Comparison of ENCODE assay signal across 12 cellular contexts in genomic region chr4:3452376-3452775, GRCh38. TPM values are rescaled to one million over a fixed set of nuclear protein-coding genes. Genes with fewer than 3 reads are reported as not detected.
A peak's percentile ranks its signal among the peaks of the same experiment; 100 is the strongest.
DNase-seq lines count a peak whose midpoint lies in the region; ATAC-seq, FAIRE-seq and TF ChIP-seq lines count a peak whose summit lies in the region.
"Had no signal": no experiment of that assay in that cellular context is flagged by ENCODE, and none has a peak within 500 bp of the region (broad histone marks: within the 10 kb centered on the region; RNA-seq: fewer than 3 reads in every experiment).

No MANE protein-coding gene starts in this region.

- peak; percentile 85 for FAIRE-seq in HepG2 (lab: Jason Lieb, UNC)

- H3K27me3 ChIP-seq in HepG2 (ENCODE audit: control insufficient read depth in 1 of 2, insufficient read depth in 2 of 2, low read length in 2 of 2): peaks cover 0 to 2% of the 10 kb centered on the region in 2 experiments; a peak in 1 of 5 replicates

- CTCF ChIA-PET in HepG2 (lab: Yijun Ruan, JAX; ENCODE audit: low intra/inter-chr PET ratio, low total read pairs): interaction anchor here (1.1 to 1.6 kb wide), 3 partner anchors 9 to 106 kb away, joined by 3 to 9 read pairs (median 3); no protein-coding TSS in a partner anchor

- ATAC-seq in HepG2: peak; percentile 94
- no peak for ATAC-seq in HG02973 (IDR thresholded peaks at IDR 0.05; ENCODE audit: unreplicated experiment)
- no peak for ATAC-seq in HG03565 (IDR thresholded peaks at IDR 0.05; ENCODE audit: unreplicated experiment)
- ATAC-seq: activated CD4-positive, CD25-positive, alpha-beta regulatory T cell treated with anti-CD3 and anti-CD28 coated beads, Interleukin-2, amount 50 U/mL, for 24 hours; stimulated activated naive B cell treated with anti-CD40 and anti-IgM and Interleukin-4, amounts not matched to agents 10 μg/mL and 1 μg/mL and 100 μg/mL, for 72 hours had no signal

- H3K79me2 ChIP-seq in HepG2 (ENCODE audit: insufficient read depth, low read length): no peaks in the 10 kb centered on the region

- POLR2A ChIA-PET in HepG2 (lab: Yijun Ruan, JAX): interaction anchor here (0.6 to 1.8 kb wide), 4 partner anchors 10 to 491 kb away, joined by 3 to 6 read pairs (median 3); partner anchors contain the start of gene HGFAC

- peak overlapping the region; percentile 35 for H3K9ac ChIP-seq in HepG2 (ENCODE audit: insufficient read depth, low read depth, low read length)

- intact Hi-C loops in HepG2 (cut with micrococcal nuclease; ENCODE audit: unreplicated experiment): loop anchor here (1.0 kb wide), 1 partner anchor 346 kb away; no protein-coding TSS in a partner anchor

- no peak for TF ChIP-seq POLR2A in HepG2 (IDR thresholded peaks at IDR 0.05; ENCODE audit: insufficient read depth in 1 of 2, low read depth in 2 of 2, low read length in 2 of 2)

- no peaks in the 10 kb centered on the region for H4K20me1 ChIP-seq in HepG2 (ENCODE audit: insufficient read depth, low read length)

- H2AFZ ChIP-seq in HepG2 (ENCODE audit: low read length): peak overlapping the region; percentile 82

- in situ Hi-C loops in astrocyte of the spinal cord (cut with HindIII; ENCODE audit: low sequenced_read_pairs): no loop called here
- in situ Hi-C loops in HepG2 (cut with HindIII; ENCODE audit: extremely low pct_ligation_motif_present, low pct_unique_long_range_greater_than_20kb): no loop called here

- H3K9me3 ChIP-seq in HepG2 (ENCODE audit: low read length): no peaks in the 10 kb centered on the region

- H3K4me1 ChIP-seq in HepG2 (ENCODE audit: insufficient read depth, low read length): peaks cover 27% of the 10 kb centered on the region

- H3K4me2 ChIP-seq in HepG2 (ENCODE audit: low read depth, low read length): peak overlapping the region; percentile 75

- peak; percentile 59 for TF ChIP-seq RAD21 in HepG2 (CRISPR knock-in tag; IDR thresholded peaks at IDR 0.05)

- no peaks in the 10 kb centered on the region for H3K36me3 ChIP-seq in HepG2 (replicated peaks in 1 of 2; ENCODE audit: control insufficient read depth in 1 of 2, insufficient read depth in 2 of 2, low read length in 2 of 2)

- peak; percentile 26 for DNase-seq in COLO668 (lab: John Stamatoyannopoulos, UW; ENCODE audit: unreplicated experiment)
- peak; percentile 52 for DNase-seq in HT-29 (ENCODE audit: low spot score)
- no peak for DNase-seq in astrocyte of the spinal cord (ENCODE audit: low read depth, low spot score)
- peak; percentile 74 for DNase-seq in HepG2 (ENCODE audit: low spot score)
- no peak for DNase-seq in NCI-H1105 (lab: John Stamatoyannopoulos, UW)
- no peak for DNase-seq in DMS114 treated with DMSO at 0.1 percent for 48 hours (lab: John Stamatoyannopoulos, UW; ENCODE audit: unreplicated experiment)
- DNase-seq: activated naive CD4-positive, alpha-beta T cell treated with anti-CD3 and anti-CD28 coated beads, Interleukin-2, amount 10 ng/mL, durations not matched to agents 7 days and 5 days; stimulated activated naive B cell treated with anti-CD40 and anti-IgM and Interleukin-4, amounts not matched to agents 10 μg/mL and 1 μg/mL and 100 μg/mL, for 72 hours had no signal

- H3K4me3 ChIP-seq in astrocyte of the spinal cord (ENCODE audit: low read depth, low read length): no peak overlapping the region
- H3K4me3 ChIP-seq in HepG2 (replicated peaks in 1 of 3; ENCODE audit: insufficient read depth in 1 of 3, low read depth in 2 of 3, low read length in 3 of 3): peak overlapping the region; percentile 7 to 34 (median 30); a peak in 3 of 6 replicates

- BruUV-seq in HepG2 (replicated peaks; lab: Mats Ljungman, UMichigan): no TSS peak

- no peak overlapping the region for H3K27ac ChIP-seq in HepG2 (ENCODE audit: extremely low read length, insufficient read depth, low read length)

- TF ChIP-seq EP300 in HepG2 (IDR thresholded peaks at IDR 0.05; ENCODE audit: low read depth in 2 of 2, low read length in 2 of 2) (no peak), HepG2 (CRISPR knock-in tag; IDR thresholded peaks at IDR 0.05; ENCODE audit: borderline replicate concordance) (no peak)

- TF ChIP-seq CTCF in astrocyte of the spinal cord (IDR thresholded peaks at IDR 0.05; ENCODE audit: low read depth, low read length) (peak; percentile 41), HepG2 (CRISPR knock-in tag; IDR thresholded peaks at IDR 0.05) (peak; percentile 84)

- 5% methylated on average over 5 of the region's 7 CpGs for WGBS in HepG2 (ENCODE audit: low lambda C conversion rate)

TF ChIP-seq in HepG2, 621 proteins besides CTCF, POLR2A, EP300 and RAD21 (continues in another document):
- peak; percentile 28; the same call in 1 of the 2 replicates for TF ChIP-seq MAX (IDR thresholded peaks at IDR 0.05)
- peak; percentile 81 for TF ChIP-seq XRCC5 (optimal IDR thresholded peaks at IDR 0.05; ENCODE audit: low read length)
- TF ChIP-seq ZEB1 (IDR thresholded peaks at IDR 0.05; ENCODE audit: insufficient replicate concordance, low read depth): peak; percentile 24
- 0 out of 2 replicates have a peak, but pooled peaks have one; percentile 51 for TF ChIP-seq ZNF414 (CRISPR knock-in tag; IDR thresholded peaks at IDR 0.05)
- 0 out of 2 replicates have a peak, but pooled peaks have one; percentile 36 for TF ChIP-seq ZNF543 (CRISPR knock-in tag; IDR thresholded peaks at IDR 0.05)
- peak; percentile 81 for TF ChIP-seq HOXA3 (CRISPR knock-in tag; IDR thresholded peaks at IDR 0.05)
- no peak for TF ChIP-seq NFIC (IDR thresholded peaks at IDR 0.05; ENCODE audit: low read length)
- no peak for TF ChIP-seq KLF9 (CRISPR knock-in tag; IDR thresholded peaks at IDR 0.05; ENCODE audit: low read depth)
- TF ChIP-seq ZNF556 (CRISPR knock-in tag; IDR thresholded peaks at IDR 0.05; ENCODE audit: borderline replicate concordance): no peak

RNA-seq across cellular contexts. Expression of gene HGFAC, which starts 10.6 kb away (rescaled TPM):
- total RNA-seq in HT-29 (2014; rRNA removed; shearing (Covaris generic)): 0.13 TPM in 1 of 2 replicates, not detected in the other
- total RNA-seq in HepG2 (2016; rRNA removed; fragmentation: Illumina TruSeq; extraction: Trizol): 0.98 and 8.5 TPM in 2 replicates
- 1.8 and 1.9 TPM in 2 replicates for total RNA-seq in HepG2 (2016; cell fraction: cytosol; rRNA removed; fragmentation: Illumina TruSeq; extraction: Trizol; ENCODE audit: low read depth)
- 1.2 and 9.0 TPM in 2 replicates for total RNA-seq in HepG2 (2016; cell fraction: insoluble cytoplasmic fraction; rRNA removed; fragmentation: Illumina TruSeq; extraction: Trizol)
- 1.4 and 1.8 TPM in 2 replicates for total RNA-seq in HepG2 (2016; cell fraction: membrane; rRNA removed; fragmentation: Illumina TruSeq; extraction: Trizol)
- total RNA-seq in HepG2 (2016; cell fraction: nucleus; rRNA removed; fragmentation: Illumina TruSeq; extraction: Trizol): 14.0 and 15.7 TPM in 2 replicates
- polyA plus RNA-seq in HepG2 (2011; rRNA removed): 63.6 and 107 TPM in 2 replicates
- 8.9 and 16.3 TPM in 2 replicates for polyA plus RNA-seq in HepG2 (2011; cell fraction: cytosol; rRNA removed)
- 1,761 and 2,041 TPM in 2 replicates for polyA plus RNA-seq in HepG2 (2011; cell fraction: nucleus; rRNA removed)
- polyA plus RNA-seq in HepG2 (2012): 31.4 and 46.5 TPM in 2 replicates
- polyA plus RNA-seq in HepG2 (2016; cell fraction: cytosol; fragmentation: Illumina TruSeq; extraction: Trizol; ENCODE audit: low read depth): 1.9 and 2.1 TPM in 2 replicates
- polyA plus RNA-seq in HepG2 (2016; cell fraction: insoluble cytoplasmic fraction; fragmentation: Illumina TruSeq; extraction: Trizol; ENCODE audit: low read depth): 1.9 and 2.5 TPM in 2 replicates
- polyA plus RNA-seq in HepG2 (2016; cell fraction: membrane; fragmentation: Illumina TruSeq; extraction: Trizol; ENCODE audit: low read depth): 1.6 and 2.1 TPM in 2 replicates
- 65.6 and 66.9 TPM in 2 replicates for polyA plus RNA-seq in HepG2 (2016; cell fraction: nucleus; fragmentation: Illumina TruSeq; extraction: Trizol; ENCODE audit: insufficient read depth, low read depth)
- 15.4 TPM in 1 of 2 replicates, not detected in the other for polyA minus RNA-seq in HepG2 (2011; rRNA and poly(A)+ RNA removed; ENCODE audit: low replicate concordance)
- polyA minus RNA-seq in HepG2 (2011; cell fraction: cytosol; rRNA and poly(A)+ RNA removed): 5.8 and 5.9 TPM in 2 replicates
- polyA minus RNA-seq in HepG2 (2011; cell fraction: nucleus; rRNA and poly(A)+ RNA removed): 43.4 and 57.3 TPM in 2 replicates
- total RNA-seq: M059J had no signal

RNA-seq across cellular contexts. Expression of gene DOK7, which starts 10.7 kb away (rescaled TPM):
- total RNA-seq in HT-29 (2014; rRNA removed; shearing (Covaris generic)): 16.1 and 17.6 TPM in 2 replicates
- 0.07 TPM in 1 of 2 replicates, not detected in the other for total RNA-seq in HepG2 (2016; rRNA removed; fragmentation: Illumina TruSeq; extraction: Trizol)
- total RNA-seq in HepG2 (2016; cell fraction: cytosol; rRNA removed; fragmentation: Illumina TruSeq; extraction: Trizol; ENCODE audit: low read depth): not detected in 2 replicates
- total RNA-seq in HepG2 (2016; cell fraction: insoluble cytoplasmic fraction; rRNA removed; fragmentation: Illumina TruSeq; extraction: Trizol): 0.04 TPM in 1 of 2 replicates, not detected in the other
- total RNA-seq in HepG2 (2016; cell fraction: membrane; rRNA removed; fragmentation: Illumina TruSeq; extraction: Trizol): 0.06 TPM in 1 of 2 replicates, not detected in the other
- not detected in 2 replicates for total RNA-seq in HepG2 (2016; cell fraction: nucleus; rRNA removed; fragmentation: Illumina TruSeq; extraction: Trizol)
- polyA plus RNA-seq in HepG2 (2011; rRNA removed): 0.03 and 0.05 TPM in 2 replicates
- 0.05 and 0.08 TPM in 2 replicates for polyA plus RNA-seq in HepG2 (2011; cell fraction: cytosol; rRNA removed)
- polyA plus RNA-seq in HepG2 (2011; cell fraction: nucleus; rRNA removed): 0.26 and 0.32 TPM in 2 replicates
- polyA plus RNA-seq in HepG2 (2012): not detected in 2 replicates
- polyA plus RNA-seq in HepG2 (2016; cell fraction: cytosol; fragmentation: Illumina TruSeq; extraction: Trizol; ENCODE audit: low read depth): not detected in 2 replicates
- polyA plus RNA-seq in HepG2 (2016; cell fraction: insoluble cytoplasmic fraction; fragmentation: Illumina TruSeq; extraction: Trizol; ENCODE audit: low read depth): 0.19 TPM in 1 of 2 replicates, not detected in the other
- polyA plus RNA-seq in HepG2 (2016; cell fraction: membrane; fragmentation: Illumina TruSeq; extraction: Trizol; ENCODE audit: low read depth): not detected in 2 replicates
- polyA plus RNA-seq in HepG2 (2016; cell fraction: nucleus; fragmentation: Illumina TruSeq; extraction: Trizol; ENCODE audit: insufficient read depth, low read depth): not detected in 2 replicates
- polyA minus RNA-seq in HepG2 (2011; rRNA and poly(A)+ RNA removed; ENCODE audit: low replicate concordance): 0.38 TPM in 1 of 2 replicates, not detected in the other
- polyA minus RNA-seq in HepG2 (2011; cell fraction: cytosol; rRNA and poly(A)+ RNA removed): not detected in 2 replicates
- not detected in 2 replicates for polyA minus RNA-seq in HepG2 (2011; cell fraction: nucleus; rRNA and poly(A)+ RNA removed)

Comparison
In these comparisons a context has a peak if more than half of its experiments do, and no peak if none do; other contexts are left out.
1. DNase-seq: peak in COLO668 (single experiment), HT-29 (single experiment) and HepG2 (single experiment); none in astrocyte of the spinal cord (single experiment), NCI-H1105 (single experiment) and DMS114 treated with DMSO at 0.1 percent for 48 hours (single experiment).
2. RNA of gene DOK7, which starts 10.7 kb away (total RNA-seq): 16.1 to 17.6 TPM in HT-29; 0.04 to 0.07 TPM in HepG2; every median in the first group is over 10 times any median in the second.